In genomic region chr2:177223436-177223835, GRCh38 we compare ENCODE assay signal across 8 cellular contexts. TPM values are rescaled to one million over a fixed set of nuclear protein-coding genes. Genes with fewer than 3 reads are reported as not detected.
DNase-seq lines count a peak whose midpoint lies in the region; ATAC-seq, FAIRE-seq and TF ChIP-seq lines count a peak whose summit lies in the region.
"Not testable (repeated sequence)": the region's sequence is repeated elsewhere in the genome, so short reads cannot be mapped to it uniquely, and the experiment has no call there.

No MANE protein-coding gene starts in this region.

- FAIRE-seq in H54 (lab: Jason Lieb, UNC) = peak; percentile 30
- peak; percentile 85 for FAIRE-seq in kidney (lab: Jason Lieb, UNC)

- peaks cover 99% of the 10 kb centered on the region for H3K36me3 Mint-ChIP-seq in Calu3 (ENCODE audit: insufficient read depth, unreplicated experiment)
- H3K36me3 Mint-ChIP-seq in WTC11 = peaks cover 45% of the 10 kb centered on the region
- H3K36me3 Mint-ChIP-seq in central memory CD8-positive, alpha-beta T cell (ENCODE audit: insufficient read depth) = peaks cover 78% of the 10 kb centered on the region
- peaks cover 44% of the 10 kb centered on the region for H3K36me3 Mint-ChIP-seq in stimulated activated memory B cell treated with anti-CD40 and anti-IgM and Interleukin-4, amounts not matched to agents 10 μg/mL and 1 μg/mL and 100 μg/mL, for 72 hours

- H3K4me1 Mint-ChIP-seq in Calu3 (ENCODE audit: low read depth, unreplicated experiment) (peaks cover 16% of the 10 kb centered on the region), WTC11 (peaks cover 33% of the 10 kb centered on the region)
- peaks cover 43% of the 10 kb centered on the region for H3K4me1 Mint-ChIP-seq in central memory CD8-positive, alpha-beta T cell
- H3K4me1 Mint-ChIP-seq in stimulated activated memory B cell treated with anti-CD40 and anti-IgM and Interleukin-4, amounts not matched to agents 10 μg/mL and 1 μg/mL and 100 μg/mL, for 72 hours = peaks cover 22% of the 10 kb centered on the region

- not testable (repeated sequence) for H3K9me3 Mint-ChIP-seq in Calu3 (ENCODE audit: low read depth, unreplicated experiment); WTC11; central memory CD8-positive, alpha-beta T cell; stimulated activated memory B cell treated with anti-CD40 and anti-IgM and Interleukin-4, amounts not matched to agents 10 μg/mL and 1 μg/mL and 100 μg/mL, for 72 hours

- H3K9me3 ChIP-seq in RWPE2 (ENCODE audit: severe bottlenecking); kidney (ENCODE audit: control insufficient read depth in 1 of 2, low read length in 2 of 2); neutrophil: not testable (repeated sequence)

- H3K27me3 ChIP-seq in RWPE2 (ENCODE audit: insufficient read depth, poor library complexity, severe bottlenecking); neutrophil: not testable (repeated sequence)

- not testable (repeated sequence) for H3K27me3 Mint-ChIP-seq in Calu3 (ENCODE audit: unreplicated experiment); WTC11 (ENCODE audit: low read depth); central memory CD8-positive, alpha-beta T cell; stimulated activated memory B cell treated with anti-CD40 and anti-IgM and Interleukin-4, amounts not matched to agents 10 μg/mL and 1 μg/mL and 100 μg/mL, for 72 hours

- peak overlapping the region; percentile 79 for H3K27ac Mint-ChIP-seq in Calu3 (ENCODE audit: unreplicated experiment)
- H3K27ac Mint-ChIP-seq in WTC11 = not testable (repeated sequence)
- H3K27ac Mint-ChIP-seq in central memory CD8-positive, alpha-beta T cell (ENCODE audit: low read depth) = peak overlapping the region; percentile 0
- peak overlapping the region; percentile 45 for H3K27ac Mint-ChIP-seq in stimulated activated memory B cell treated with anti-CD40 and anti-IgM and Interleukin-4, amounts not matched to agents 10 μg/mL and 1 μg/mL and 100 μg/mL, for 72 hours

- TF ChIP-seq CTCF in Calu3 (IDR thresholded peaks at IDR 0.05; ENCODE audit: unreplicated experiment); RWPE2 (IDR thresholded peaks at IDR 0.05; ENCODE audit: poor library complexity, severe bottlenecking); WTC11 (IDR thresholded peaks at IDR 0.05); kidney (IDR thresholded peaks at IDR 0.05; ENCODE audit: borderline replicate concordance, extremely low read depth, insufficient read depth); neutrophil (IDR thresholded peaks at IDR 0.05): not testable (repeated sequence)

- H3K36me3 ChIP-seq in RWPE2 (ENCODE audit: low read depth) (peaks cover 55% of the 10 kb centered on the region), kidney (ENCODE audit: control insufficient read depth in 1 of 2, insufficient read depth in 2 of 2, low read length in 2 of 2) (peaks cover 24 to 42% of the 10 kb centered on the region in 2 donors), neutrophil (peaks cover 74% of the 10 kb centered on the region)

- peak overlapping the region; percentile 14 for H3K27ac ChIP-seq in RWPE2 (ENCODE audit: poor library complexity, severe bottlenecking)
- H3K27ac ChIP-seq in kidney (ENCODE audit: low read depth in 2 of 2, low read length in 2 of 2) = not testable (repeated sequence)
- peak overlapping the region; percentile 35 for H3K27ac ChIP-seq in neutrophil

- H3K4me3 Mint-ChIP-seq in Calu3 (ENCODE audit: low read depth, unreplicated experiment); WTC11; central memory CD8-positive, alpha-beta T cell; stimulated activated memory B cell treated with anti-CD40 and anti-IgM and Interleukin-4, amounts not matched to agents 10 μg/mL and 1 μg/mL and 100 μg/mL, for 72 hours: not testable (repeated sequence)

- POLR2A ChIA-PET in WTC11 (lab: Charles Lee) = not testable (repeated sequence)

- intact Hi-C loops in Calu3 (cut with micrococcal nuclease; ENCODE audit: unreplicated experiment); kidney (cut with DNase I): not testable (repeated sequence)

- not testable (repeated sequence) for TF ChIP-seq POLR2A in H54 (IDR thresholded peaks at IDR 0.05; ENCODE audit: low read depth, low read length)

- not testable (repeated sequence) for DNase-seq in Calu3; H54 (ENCODE audit: insufficient read length, low spot score); RWPE2 (ENCODE audit: low spot score); WTC11 (ENCODE audit: low spot score); central memory CD8-positive, alpha-beta T cell (ENCODE audit: low spot score in 2 of 2); kidney

- not testable (repeated sequence) for ATAC-seq in RWPE2 (ENCODE audit: low read depth); WTC11; central memory CD8-positive, alpha-beta T cell (replicated peaks; ENCODE audit: extremely low read depth, poor library complexity, severe bottlenecking); stimulated activated memory B cell treated with anti-CD40 and anti-IgM and Interleukin-4, amounts not matched to agents 10 μg/mL and 1 μg/mL and 100 μg/mL, for 72 hours

- H3K4me3 ChIP-seq in RWPE2 (ENCODE audit: severe bottlenecking); kidney (ENCODE audit: low read length in 2 of 2); neutrophil (ENCODE audit: low read depth in 1 of 2, low read length in 1 of 2): not testable (repeated sequence)

- not testable (repeated sequence) for H3K9ac ChIP-seq in kidney (ENCODE audit: low read length in 2 of 2)

- BruUV-seq in Calu3 (replicated peaks; lab: Mats Ljungman, UMichigan) = not testable (repeated sequence)

- CTCF ChIA-PET in Calu3 (lab: Charles Lee); WTC11 (lab: Charles Lee): not testable (repeated sequence)

- not testable (repeated sequence) for H3K4me1 ChIP-seq in RWPE2 (ENCODE audit: insufficient read depth, poor library complexity, severe bottlenecking); kidney (ENCODE audit: control insufficient read depth in 1 of 2, insufficient read depth in 1 of 2, low read depth in 1 of 2, low read length in 2 of 2); neutrophil (ENCODE audit: control insufficient read depth in 1 of 2, insufficient read depth in 1 of 2, low read depth in 1 of 2, low read length in 1 of 2)

TF ChIP-seq in WTC11, 78 proteins besides CTCF, POLR2A, EP300 and RAD21:
- peak; percentile 59; the same call in 1 of the 2 replicates for TF ChIP-seq PRRX2 (CRISPR knock-in tag; IDR thresholded peaks at IDR 0.05)
TF ChIP-seq in WTC11: peak in this region for 1; not testable (repeated sequence) for 77.

RNA-seq across cellular contexts. Expression of gene HNRNPA3, which starts 10.8 kb away (rescaled TPM):
- total RNA-seq in Calu3 (2022) = 212 and 234 TPM in 2 replicates
- total RNA-seq in WTC11 (2021) = 367 to 406 TPM (median 379 TPM) in 3 replicates
- total RNA-seq in kidney = 173 TPM
- polyA plus RNA-seq in kidney (ENCODE audit: insufficient read depth, low read depth, low replicate concordance) = 156 TPM

RNA-seq across cellular contexts. Expression of gene NFE2L2, which starts 41.1 kb away (rescaled TPM):
- total RNA-seq in Calu3 (2022) (118 and 128 TPM in 2 replicates), WTC11 (2021) (21.4 to 26.3 TPM (median 22.7 TPM) in 3 replicates), kidney (149 TPM)
- polyA plus RNA-seq in kidney (ENCODE audit: insufficient read depth, low read depth, low replicate concordance) = 105 TPM
